Comparison of ENCODE assay signal across 10 cellular contexts in the genomic region with DNA sequence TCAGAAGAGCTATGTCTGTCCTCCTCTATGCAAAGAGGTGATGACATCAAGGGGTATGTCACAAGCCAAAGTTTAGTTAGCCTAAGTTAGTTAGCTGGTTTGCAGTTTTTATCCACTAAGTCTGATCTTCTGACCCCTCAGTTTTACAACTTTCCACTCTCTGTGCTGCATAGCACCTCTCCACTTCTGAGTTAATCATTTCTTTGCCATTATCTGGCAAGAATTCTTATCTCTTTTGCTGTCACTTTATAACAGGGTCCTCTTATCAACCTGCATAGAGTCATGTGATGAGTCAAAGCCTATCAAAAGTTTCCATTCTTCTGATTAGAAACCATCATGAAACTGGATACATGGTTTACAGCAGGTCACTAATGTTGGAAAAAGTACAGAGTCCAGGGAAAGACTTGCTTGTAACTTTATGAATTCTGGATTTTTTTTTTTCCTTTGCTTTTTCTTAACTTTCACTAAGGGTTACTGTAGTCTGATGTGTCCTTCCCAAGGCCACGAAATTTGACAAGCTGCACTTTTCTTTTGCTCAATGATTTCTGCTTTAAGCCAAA. TPM values are rescaled to one million over a fixed set of nuclear protein-coding genes. Genes with fewer than 3 reads are reported as not detected.
DNase-seq lines count a peak whose midpoint lies in the region; ATAC-seq and TF ChIP-seq lines count a peak whose summit lies in the region.
"Had no signal": no experiment of that assay in that cellular context is flagged by ENCODE, and none has a peak within 500 bp of the region (broad histone marks: within the 10 kb centered on the region; RNA-seq: fewer than 3 reads in every experiment).

A gene (plus strand): TSS at position 447 of the 560 bp plus-strand sequence. CDS start 138 bp downstream, outside the sequence.

- H3K27ac Mint-ChIP-seq in MCF 10A (ENCODE audit: low read depth, unreplicated experiment) (peak within 1 kb of the TSS; percentile 24), immature natural killer cell (no peak within 1 kb of the TSS)
- H3K27ac Mint-ChIP-seq: stimulated activated naive CD8-positive, alpha-beta T cell treated with anti-CD3 and anti-CD28 coated beads, Interleukin-15, Interleukin-2, amounts not matched to agents 100 ng/mL and 50 ng/mL, for 24 hours had no signal

- H3K9me3 ChIP-seq in breast epithelium (no peaks in the 10 kb centered on the region), ascending aorta (no peaks in the 10 kb centered on the region), right lobe of liver (no peaks in the 10 kb centered on the region), suprapubic skin (no peaks in the 10 kb centered on the region)

- H3K4me1 Mint-ChIP-seq in MCF 10A (ENCODE audit: insufficient read depth, unreplicated experiment) (peaks cover 10% of the 10 kb centered on the region), immature natural killer cell (peaks cover 6 to 7% of the 10 kb centered on the region in 2 donors)

- TF ChIP-seq EP300 in suprapubic skin (IDR thresholded peaks at IDR 0.05): no peak

- H3K36me3 ChIP-seq in breast epithelium (no peaks in the 10 kb centered on the region), ascending aorta (no peaks in the 10 kb centered on the region), right lobe of liver (no peaks in the 10 kb centered on the region), suprapubic skin (no peaks in the 10 kb centered on the region)

- H3K9me3 Mint-ChIP-seq in MCF 10A (ENCODE audit: unreplicated experiment): no peaks in the 10 kb centered on the region
- no peaks in the 10 kb centered on the region for H3K9me3 Mint-ChIP-seq in immature natural killer cell
- H3K9me3 Mint-ChIP-seq: stimulated activated naive CD8-positive, alpha-beta T cell treated with anti-CD3 and anti-CD28 coated beads, Interleukin-15, Interleukin-2, amounts not matched to agents 100 ng/mL and 50 ng/mL, for 24 hours had no signal

- CTCF ChIA-PET in MCF 10A (lab: Yijun Ruan, JAX): interaction anchor here (0.6 to 1.6 kb wide), 4 partner anchors 16 to 343 kb away, joined by 3 to 8 read pairs (median 4); no protein-coding TSS in a partner anchor

- WGBS in right lobe of liver (ENCODE audit: insufficient coverage, low coverage, low lambda C conversion rate, missing lambda C conversion rate): 56% methylated on average over 1 of the region's 1 CpG
- WGBS in suprapubic skin: 84% methylated on average over 1 of the region's 1 CpG

- H3K4me1 ChIP-seq in breast epithelium (no peaks in the 10 kb centered on the region), ascending aorta (no peaks in the 10 kb centered on the region), right lobe of liver (peaks cover 0 to 43% (median 2%) of the 10 kb centered on the region in 4 donors), suprapubic skin (peaks cover 12% of the 10 kb centered on the region)

- BruUV-seq in MCF 10A (replicated peaks; lab: Mats Ljungman, UMichigan): no TSS peak

- H3K27ac ChIP-seq in breast epithelium (no peak within 1 kb of the TSS), ascending aorta (no peak within 1 kb of the TSS), right lobe of liver (peak within 1 kb of the TSS; percentile 90 to 92 (median 92)), suprapubic skin (no peak within 1 kb of the TSS), coronary artery (no peak within 1 kb of the TSS)

- H3K4me3 Mint-ChIP-seq in MCF 10A (ENCODE audit: unreplicated experiment) (peak within 1 kb of the TSS; percentile 77), immature natural killer cell (peak within 1 kb of the TSS in 1 of 5 donors; percentile 79)

- POLR2A ChIA-PET in MCF 10A (lab: Yijun Ruan, JAX): interaction anchor here (0.7 to 1.6 kb wide), 4 partner anchors 8 to 100 kb away, joined by 3 to 5 read pairs (median 4); no protein-coding TSS in a partner anchor

- no peak for TF ChIP-seq POLR2A in breast epithelium (IDR thresholded peaks at IDR 0.05)
- peak; percentile 93 for TF ChIP-seq POLR2A in right lobe of liver (IDR thresholded peaks at IDR 0.05)
- TF ChIP-seq POLR2A in suprapubic skin (IDR thresholded peaks at IDR 0.05): no peak

- intact Hi-C loops in MCF 10A (cut with micrococcal nuclease): loop anchor here (5.0 kb wide), 1 partner anchor 485 kb away; no protein-coding TSS in a partner anchor
- intact Hi-C loops in breast epithelium (cut with DNase I; ENCODE audit: low total_unique reads): no loop called here
- intact Hi-C loops in ascending aorta (cut with DNase I): no loop called here
- intact Hi-C loops in right lobe of liver (cut with DNase I): no loop called here

- H3K4me3 ChIP-seq in breast epithelium (no peak within 1 kb of the TSS), ascending aorta (no peak within 1 kb of the TSS), right lobe of liver (peak within 1 kb of the TSS; percentile 56 to 60 (median 57)), suprapubic skin (peak within 1 kb of the TSS; percentile 49), coronary artery (no peak within 1 kb of the TSS)

- peak; percentile 60 to 79 (median 71) for ATAC-seq in right lobe of liver

- DNase-seq in MCF 10A (ENCODE audit: unreplicated experiment): no peak
- no peak for DNase-seq in breast epithelium (ENCODE audit: low spot score in 2 of 2)
- DNase-seq in ascending aorta (ENCODE audit: low spot score in 2 of 2): no peak
- DNase-seq in right lobe of liver: no peak
- no peak for DNase-seq in suprapubic skin (ENCODE audit: low spot score in 2 of 2)
- DNase-seq in immature natural killer cell: no peak
- DNase-seq in DMS114 treated with DMSO at 0.1 percent for 48 hours (lab: John Stamatoyannopoulos, UW; ENCODE audit: unreplicated experiment): no peak
- no peak for DNase-seq in coronary artery (ENCODE audit: low spot score)
- DNase-seq: NCI-H1048 had no signal

- H3K27me3 Mint-ChIP-seq in MCF 10A (ENCODE audit: insufficient read depth, unreplicated experiment) (no peaks in the 10 kb centered on the region), immature natural killer cell (ENCODE audit: low read depth in 3 of 3) (peaks cover 9 to 16% (median 15%) of the 10 kb centered on the region in 3 donors)

- H3K36me3 Mint-ChIP-seq in MCF 10A (ENCODE audit: insufficient read depth, unreplicated experiment) (no peaks in the 10 kb centered on the region), immature natural killer cell (no peaks in the 10 kb centered on the region)

- TF ChIP-seq CTCF in MCF 10A (IDR thresholded peaks at IDR 0.05; ENCODE audit: unreplicated experiment): no peak
- TF ChIP-seq CTCF in breast epithelium (IDR thresholded peaks at IDR 0.05): no peak
- TF ChIP-seq CTCF in ascending aorta (IDR thresholded peaks at IDR 0.05): no peak
- TF ChIP-seq CTCF in right lobe of liver (IDR thresholded peaks at IDR 0.05): no peak
- no peak for TF ChIP-seq CTCF in suprapubic skin (IDR thresholded peaks at IDR 0.05)
- TF ChIP-seq CTCF in coronary artery (IDR thresholded peaks at IDR 0.05): no peak

- H3K27me3 ChIP-seq in breast epithelium (peaks cover 0 to 49% of the 10 kb centered on the region in 2 donors), ascending aorta (no peaks in the 10 kb centered on the region), right lobe of liver (no peaks in the 10 kb centered on the region), suprapubic skin (peaks cover 64% of the 10 kb centered on the region)

RNA-seq across cellular contexts. Expression of the gene that starts here (rescaled TPM):
- total RNA-seq in MCF 10A (2022) (0.09 TPM in 1 of 2 replicates, not detected in the other), breast epithelium (1 to 10 TPM; 4.1 to 5.6 (median 4.9) TPM), ascending aorta (12.7 TPM), right lobe of liver (10 to 100 TPM; 20.4 to 35.0 (median 28.5) TPM), suprapubic skin (1 to 10 TPM in 2 of 4 donors, under 1 TPM in 2; 0.49 to 3.3 (median 0.96) TPM)
- not detected for polyA plus RNA-seq in immature natural killer cell

Comparison
In these comparisons a context has a peak if more than half of its experiments do, and no peak if none do; other contexts are left out.
1. H3K27ac ChIP-seq: peak in right lobe of liver (3 of 3); none in breast epithelium (0 of 2), ascending aorta (0 of 2), suprapubic skin (single experiment) and coronary artery (0 of 2).
2. H3K4me3 ChIP-seq: peak in right lobe of liver (3 of 3) and suprapubic skin (single experiment); none in breast epithelium (0 of 3), ascending aorta (0 of 2) and coronary artery (single experiment).